Comparison of ENCODE assay signal across 8 cellular contexts in genomic region chr2:130183500-130184373, GRCh38. TPM values are rescaled to one million over a fixed set of nuclear protein-coding genes. Genes with fewer than 3 reads are reported as not detected.
DNase-seq lines count a peak whose midpoint lies in the region; ATAC-seq, FAIRE-seq and TF ChIP-seq lines count a peak whose summit lies in the region.

No MANE protein-coding gene starts in this region.

- H3K36me3 Mint-ChIP-seq in activated naive CD4-positive, alpha-beta T cell treated with anti-CD3 and anti-CD28 coated beads, Interleukin-2, amount 50 U/mL, for 24 hours = no peaks in the 10 kb centered on the region

- FAIRE-seq in GM12892 (lab: Jason Lieb, UNC) = no peak

- no peaks in the 10 kb centered on the region for H3K36me3 ChIP-seq in ascending aorta
- H3K36me3 ChIP-seq in transverse colon = no peaks in the 10 kb centered on the region

- TF ChIP-seq CTCF in ascending aorta (IDR thresholded peaks at IDR 0.05) (no peak), transverse colon (IDR thresholded peaks at IDR 0.05) (no peak)

- peak overlapping the region; percentile 82 to 90 for H3K27ac ChIP-seq in ascending aorta
- H3K27ac ChIP-seq in transverse colon = peak overlapping the region; percentile 71 to 97 (median 92)

- peak overlapping the region; percentile 92 to 99 for H3K4me3 ChIP-seq in ascending aorta
- peak overlapping the region in 3 of 4 donors; percentile 93 to 98 (median 96) for H3K4me3 ChIP-seq in transverse colon

- H3K9me3 ChIP-seq in ascending aorta (no peaks in the 10 kb centered on the region), transverse colon (no peaks in the 10 kb centered on the region)

- ATAC-seq in GM18868 (IDR thresholded peaks at IDR 0.05; ENCODE audit: unreplicated experiment) = no peak

- 75% methylated on average over 27 of the region's 27 CpGs; no CpG with 5 or more reads in 1 of the 2 donors for WGBS in transverse colon (ENCODE audit: low coverage in 1 of 2), 2 donors

- H3K9me3 Mint-ChIP-seq in activated naive CD4-positive, alpha-beta T cell treated with anti-CD3 and anti-CD28 coated beads, Interleukin-2, amount 50 U/mL, for 24 hours = no peaks in the 10 kb centered on the region

- no peak for DNase-seq in activated naive CD4-positive, alpha-beta T cell (lab: John Stamatoyannopoulos, UW)
- DNase-seq in ascending aorta (ENCODE audit: low spot score in 2 of 2) (no peak), iris pigment epithelial cell (ENCODE audit: low read depth) (peak; percentile 38), transverse colon (no peak), GM12892 (ENCODE audit: insufficient read length) (no peak), NCI-H2196 treated with DMSO at 0.1 percent for 48 hours (lab: John Stamatoyannopoulos, UW; ENCODE audit: unreplicated experiment) (no peak)

- no peak overlapping the region for H3K27ac Mint-ChIP-seq in activated naive CD4-positive, alpha-beta T cell treated with anti-CD3 and anti-CD28 coated beads, Interleukin-2, amount 50 U/mL, for 24 hours

- H3K4me1 ChIP-seq in ascending aorta (peaks cover 9 to 11% of the 10 kb centered on the region in 2 donors), transverse colon (peaks cover 15 to 23% (median 22%) of the 10 kb centered on the region in 4 donors)

- no peak for TF ChIP-seq EP300 in transverse colon (IDR thresholded peaks at IDR 0.05; ENCODE audit: low read depth)

- peaks cover 8% of the 10 kb centered on the region for H3K4me1 Mint-ChIP-seq in activated naive CD4-positive, alpha-beta T cell treated with anti-CD3 and anti-CD28 coated beads, Interleukin-2, amount 50 U/mL, for 24 hours

- TF ChIP-seq POLR2A in transverse colon (IDR thresholded peaks at IDR 0.05) (no peak), GM12892 (IDR thresholded peaks at IDR 0.05; ENCODE audit: low read depth, low read length) (no peak)

- peak overlapping the region; percentile 83 for H3K4me3 Mint-ChIP-seq in activated naive CD4-positive, alpha-beta T cell treated with anti-CD3 and anti-CD28 coated beads, Interleukin-2, amount 50 U/mL, for 24 hours

- intact Hi-C loops in ascending aorta (cut with DNase I) = no loop called here
- intact Hi-C loops in transverse colon (cut with DNase I; ENCODE audit: low total_unique reads) = loop anchor here (10.0 kb wide), 1 partner anchor 151 kb away; no protein-coding TSS in a partner anchor

- in situ Hi-C loops in transverse colon (cut with MboI; ENCODE audit: low pct_ligation_motif_present in 1 of 4, low pct_unique_long_range_greater_than_20kb in 1 of 4, low sequenced_read_pairs in 3 of 4) = loop anchor here in 1 of 4 donors (10.0 kb wide), 1 partner anchor 151 kb away; no protein-coding TSS in a partner anchor

- H3K27me3 Mint-ChIP-seq in activated naive CD4-positive, alpha-beta T cell treated with anti-CD3 and anti-CD28 coated beads, Interleukin-2, amount 50 U/mL, for 24 hours = no peaks in the 10 kb centered on the region

- H3K27me3 ChIP-seq in ascending aorta = no peaks in the 10 kb centered on the region
- H3K27me3 ChIP-seq in transverse colon = no peaks in the 10 kb centered on the region

RNA-seq across cellular contexts. Expression of gene MZT2B, which starts 1.7 kb away (rescaled TPM):
- 239 TPM for total RNA-seq in ascending aorta
- 100 to 1,000 TPM in 2 of 4 donors, 10 to 100 TPM in 2; 50.5 to 144 (median 102) TPM for total RNA-seq in transverse colon
- 18.4 TPM for polyA plus RNA-seq in GM12892 (2012; ENCODE audit: missing spikeins)

RNA-seq across cellular contexts. Expression of gene SMPD4, which starts 2.3 kb away (rescaled TPM):
- total RNA-seq in ascending aorta = 185 TPM
- total RNA-seq in transverse colon = 100 to 1,000 TPM in 1 of 4 donors, 10 to 100 TPM in 3; 29.1 to 110 (median 52.8) TPM
- polyA plus RNA-seq in GM12892 (2012; ENCODE audit: missing spikeins) = 28.5 TPM

RNA-seq across cellular contexts. Expression of gene TUBA3E, which starts 14.5 kb away (rescaled TPM):
- total RNA-seq in ascending aorta (not detected), transverse colon (under 1 TPM in 1 of 4 donors, not detected in 3; 0.27 TPM)
- polyA plus RNA-seq in GM12892 (2012; ENCODE audit: missing spikeins) = not detected

RNA-seq across cellular contexts. Expression of gene CCDC74B, which starts 38.8 kb away (rescaled TPM):
- total RNA-seq in ascending aorta = 2.3 TPM
- 1 to 10 TPM in 2 of 4 donors, under 1 TPM in 1, not detected in 1; 0.55 to 1.8 (median 1.4) TPM for total RNA-seq in transverse colon
- 7.0 TPM for polyA plus RNA-seq in GM12892 (2012; ENCODE audit: missing spikeins)

RNA-seq across cellular contexts. Expression of gene POTEF, which starts 54.7 kb away (rescaled TPM):
- not detected for total RNA-seq in ascending aorta
- not detected for total RNA-seq in transverse colon
- polyA plus RNA-seq in GM12892 (2012; ENCODE audit: missing spikeins) = not detected
